Comparison of ENCODE assay signal across 10 cellular contexts in the genomic region with DNA sequence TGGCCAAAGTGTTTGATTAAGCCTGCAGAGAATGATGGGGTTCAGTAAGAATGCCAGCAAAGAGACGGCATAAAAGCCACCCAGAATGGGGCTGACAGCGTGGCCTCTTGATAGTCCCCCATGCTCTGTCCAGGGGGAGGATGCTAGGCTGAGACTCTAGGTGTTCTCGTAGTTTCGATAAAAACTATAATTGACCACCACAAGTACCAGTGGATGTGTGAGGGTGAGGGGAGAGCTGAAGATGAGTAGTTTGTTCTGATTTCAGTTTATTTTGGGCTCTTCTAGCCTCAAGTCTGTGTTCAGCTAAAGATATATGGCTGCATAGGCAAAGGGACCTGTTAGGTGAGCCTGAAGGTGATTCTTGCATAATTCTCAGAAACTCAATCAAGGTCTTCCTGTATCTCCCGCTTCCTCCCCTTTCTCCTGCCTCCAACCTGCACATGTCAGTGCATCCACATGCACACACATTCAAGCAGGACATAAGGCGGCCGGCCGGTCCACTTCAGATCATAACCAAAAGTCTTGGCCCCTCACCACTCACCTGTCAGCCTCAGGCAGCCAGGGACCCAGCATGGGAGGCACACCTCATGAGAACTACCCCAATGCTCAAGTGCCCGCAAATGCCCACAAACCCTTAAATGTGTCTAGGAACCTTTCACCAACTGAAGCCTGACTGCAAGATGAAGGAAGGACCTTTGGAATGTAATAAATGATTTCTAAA. TPM values are rescaled to one million over a fixed set of nuclear protein-coding genes. Genes with fewer than 3 reads are reported as not detected.
DNase-seq lines count a peak whose midpoint lies in the region; ATAC-seq, FAIRE-seq and TF ChIP-seq lines count a peak whose summit lies in the region.
"Had no signal": no experiment of that assay in that cellular context is flagged by ENCODE, and none has a peak within 500 bp of the region (broad histone marks: within the 10 kb centered on the region; RNA-seq: fewer than 3 reads in every experiment).

No MANE protein-coding gene starts in this region.

- no peaks in the 10 kb centered on the region for H3K79me2 ChIP-seq in H1 (ENCODE audit: control insufficient read depth in 1 of 2, insufficient read depth in 2 of 2, low read length in 2 of 2)

- peak; percentile 16 for ATAC-seq in CD4-positive, alpha-beta T cell (ENCODE audit: poor library complexity)

- H2BK12ac ChIP-seq in H1 (ENCODE audit: low read depth, low read length), result no peak overlapping the region

- no peak for TF ChIP-seq CTCF in CD4-positive, alpha-beta T cell (IDR thresholded peaks at IDR 0.05)
- TF ChIP-seq CTCF in HL-60 (IDR thresholded peaks at IDR 0.05; ENCODE audit: insufficient read depth, low read length) (no peak), H1 (IDR thresholded peaks at IDR 0.05; ENCODE audit: control extremely low read depth in 1 of 3, insufficient read depth in 1 of 3, low read depth in 1 of 3, low read length in 3 of 3) (no peak)

- no peak overlapping the region for H3K23ac ChIP-seq in H1 (ENCODE audit: insufficient read length)

- H4K8ac ChIP-seq in H1 (ENCODE audit: extremely low read depth, insufficient read depth, low read length), result no peak overlapping the region

- H3K79me1 ChIP-seq in H1 (ENCODE audit: low read depth, low read length), result no peaks in the 10 kb centered on the region

- no peak for TF ChIP-seq RAD21 in H1 (IDR thresholded peaks at IDR 0.05 in 1 of 2, conservative IDR thresholded peaks at IDR 0.05 in 1 of 2; ENCODE audit: low read depth in 2 of 2, low read length in 2 of 2)

- H3K14ac ChIP-seq in H1 (ENCODE audit: insufficient read length), result no peak overlapping the region

- peaks cover 5% of the 10 kb centered on the region for H3K27me3 Mint-ChIP-seq in CD4-positive, alpha-beta T cell

- no peak for TF ChIP-seq POLR2A in H1 (IDR thresholded peaks at IDR 0.05; ENCODE audit: control extremely low read depth in 1 of 2, low read depth in 2 of 2, low read length in 2 of 2)

- intact Hi-C loops in CD4-positive, alpha-beta T cell (cut with DNase I, micrococcal nuclease), result loop anchor here (1.0 to 10.0 kb wide), 4 partner anchors 8 to 250 kb away; no protein-coding TSS in a partner anchor

- peak overlapping the region; percentile 90 for H3K27ac Mint-ChIP-seq in CD4-positive, alpha-beta T cell

- H2BK5ac ChIP-seq in H1 (ENCODE audit: low read depth, low read length), result no peak overlapping the region

- H3K18ac ChIP-seq in H1 (ENCODE audit: extremely low read depth, low read length), result no peak overlapping the region

- no peaks in the 10 kb centered on the region for H3K36me3 ChIP-seq in H1 (ENCODE audit: control insufficient read depth in 2 of 4, insufficient read depth in 4 of 4, low read length in 3 of 4)

- no peak overlapping the region for H2AK5ac ChIP-seq in H1 (ENCODE audit: low read depth, low read length)

- no peak overlapping the region for H3K56ac ChIP-seq in H1 (replicated peaks; ENCODE audit: insufficient read length, low read depth, low read length)

- peak overlapping the region; percentile 63 for H3K27ac ChIP-seq in CD4-positive, alpha-beta T cell (ENCODE audit: low read depth, low read length)
- H3K27ac ChIP-seq in HL-60 (replicated peaks), result peak overlapping the region; percentile 31
- no peak overlapping the region for H3K27ac ChIP-seq in H1 (ENCODE audit: low read depth, low read length)

- no peak overlapping the region for H3K4ac ChIP-seq in H1 (replicated peaks; ENCODE audit: insufficient read length, low read depth, low read length)

- peak in 1 of 10 experiments; percentile 25 for DNase-seq in CD4-positive, alpha-beta T cell
- DNase-seq in GM19239 (ENCODE audit: insufficient read length, low spot score) (no peak), HL-60 (ENCODE audit: low read depth in 1 of 2, low spot score in 1 of 2) (peak in 1 of 2 experiments; percentile 8), H1 (ENCODE audit: low read depth in 1 of 2, low spot score in 2 of 2) (no peak), G401 (ENCODE audit: low spot score) (no peak), DMS79 treated with DMSO at 0.1 percent for 48 hours (lab: John Stamatoyannopoulos, UW) (no peak), GM03348 (ENCODE audit: low spot score) (no peak), NCI-H2029 treated with DMSO at 0.1 percent for 48 hours (lab: John Stamatoyannopoulos, UW) (no peak)
- DNase-seq: left colon had no signal

- in situ Hi-C loops in G401 (cut with HindIII; ENCODE audit: low sequenced_read_pairs), result no loop called here

- H3K9me3 Mint-ChIP-seq in CD4-positive, alpha-beta T cell, result no peaks in the 10 kb centered on the region

- no peak overlapping the region for H3K4me3 ChIP-seq in HL-60 (replicated peaks; ENCODE audit: insufficient read depth, low read length)
- no peak overlapping the region for H3K4me3 ChIP-seq in H1 (ENCODE audit: extremely low read depth in 1 of 4, insufficient read depth in 2 of 4, low read depth in 3 of 4, low read length in 4 of 4)

- H2BK120ac ChIP-seq in H1 (replicated peaks; ENCODE audit: low read depth, low read length), result no peak overlapping the region

- no peaks in the 10 kb centered on the region for H4K20me1 ChIP-seq in H1 (replicated peaks in 1 of 2; ENCODE audit: control insufficient read depth in 1 of 2, insufficient read depth in 2 of 2, low read length in 2 of 2)

- no peak overlapping the region for H4K91ac ChIP-seq in H1 (replicated peaks; ENCODE audit: insufficient read length, low read length)

- peak overlapping the region; percentile 80 for H3K4me3 Mint-ChIP-seq in CD4-positive, alpha-beta T cell

- H4K5ac ChIP-seq in H1 (ENCODE audit: insufficient read length, low read depth, low read length), result no peak overlapping the region

- POLR2A ChIA-PET in CD4-positive, alpha-beta T cell (lab: Charles Lee), result interaction anchor here (0.9 to 7.0 kb wide), 14 partner anchors 8 to 671 kb away, joined by 3 to 74 read pairs (median 7); a partner anchor contains a TSS
- POLR2A ChIA-PET in H1 (lab: Charles Lee; ENCODE audit: partially characterized antibody), result no interaction called here

- H3K9me3 ChIP-seq in CD4-positive, alpha-beta T cell (ENCODE audit: control insufficient read depth, low read length), result no peaks in the 10 kb centered on the region
- no peaks in the 10 kb centered on the region for H3K9me3 ChIP-seq in H1 (ENCODE audit: insufficient read depth in 2 of 2, low read depth in 1 of 2, low read length in 1 of 2)

- no peaks in the 10 kb centered on the region for H3K23me2 ChIP-seq in H1 (ENCODE audit: low read depth, low read length)

- H2BK20ac ChIP-seq in H1 (ENCODE audit: low read length), result no peak overlapping the region

- no peaks in the 10 kb centered on the region for H3K27me3 ChIP-seq in CD4-positive, alpha-beta T cell (ENCODE audit: control insufficient read depth, insufficient read depth, low read length)
- H3K27me3 ChIP-seq in HL-60 (ENCODE audit: insufficient read depth, poor library complexity, severe bottlenecking) (no peaks in the 10 kb centered on the region), H1 (replicated peaks in 1 of 4; ENCODE audit: control insufficient read depth in 3 of 4, extremely low read depth in 1 of 4, insufficient read depth in 3 of 4, low read length in 3 of 4) (peaks cover 0 to 2% (median 0%) of the 10 kb centered on the region in 4 experiments; a peak in 1 of 7 replicates)

- peaks cover 0 to 6% (median 5%) of the 10 kb centered on the region in 4 experiments; a peak in 5 of 7 replicates for H3K4me1 ChIP-seq in H1 (replicated peaks in 1 of 4; ENCODE audit: control insufficient read depth in 3 of 4, insufficient read depth in 4 of 4, low read length in 3 of 4)

- H3K9ac ChIP-seq in H1 (replicated peaks in 1 of 4; ENCODE audit: extremely low read depth in 1 of 4, low read depth in 3 of 4, low read length in 3 of 4), result no peak overlapping the region

- H2AFZ ChIP-seq in H1 (ENCODE audit: low read length), result no peak overlapping the region

- no peak for TF ChIP-seq EP300 in H1 (IDR thresholded peaks at IDR 0.05; ENCODE audit: borderline replicate concordance in 1 of 2, low read depth in 2 of 2, low read length in 2 of 2)

- peaks cover 99% of the 10 kb centered on the region for H3K4me1 Mint-ChIP-seq in CD4-positive, alpha-beta T cell (ENCODE audit: low read depth)

- no peak overlapping the region for H3K4me2 ChIP-seq in H1 (ENCODE audit: insufficient read depth in 1 of 2, low read depth in 2 of 2, low read length in 2 of 2)

- peak; percentile 93 for FAIRE-seq in GM19239 (lab: Jason Lieb, UNC)
- no peak for FAIRE-seq in H1 (lab: Jason Lieb, UNC)

- whole genome bisulfite sequencing in H1 (ENCODE audit: extremely low coverage in 1 of 2, insufficient coverage in 1 of 2, insufficient read length in 1 of 2, insufficient replicate concordance in 2 of 2, low coverage in 1 of 2, low lambda C conversion rate in 2 of 2, missing lambda C conversion rate in 1 of 2), 2 experiments, result 87% methylated on average over 9 of the region's 9 CpGs; no CpG with 5 or more reads in 1 of the 2 experiments

- CTCF ChIA-PET in CD4-positive, alpha-beta T cell (lab: Charles Lee), result interaction anchor here (1.2 kb wide), 1 partner anchor 52 kb away, joined by 3 read pairs; no protein-coding TSS in a partner anchor
- CTCF ChIA-PET in H1 (lab: Charles Lee; ENCODE audit: partially characterized antibody), result interaction anchor here (0.7 kb wide), 2 partner anchors 43 to 106 kb away, joined by 3 read pairs; no protein-coding TSS in a partner anchor

- H3K36me3 Mint-ChIP-seq in CD4-positive, alpha-beta T cell (ENCODE audit: low read depth), result peaks cover 19% of the 10 kb centered on the region

- peak overlapping the region; percentile 41; the same call in 1 of the 2 replicates for H2BK15ac ChIP-seq in H1 (ENCODE audit: low read length)

TF ChIP-seq in H1, 55 proteins besides CTCF, POLR2A, EP300 and RAD21:
- TF ChIP-seq POU5F1 (IDR thresholded peaks at IDR 0.05; ENCODE audit: low read depth, low read length), result no peak
- TF ChIP-seq CBX8 (IDR thresholded peaks at IDR 0.05; ENCODE audit: borderline replicate concordance, low read depth, low read length), result no peak

RNA-seq across cellular contexts. Expression of a gene that starts 31.2 kb away (rescaled TPM):
- 10 to 100 TPM; 56.6 to 60.4 TPM for total RNA-seq in CD4-positive, alpha-beta T cell
- 0.22 and 0.29 TPM in 2 replicates for total RNA-seq in H1 (2021; fragmentation: NEBNext Ultra II Directional; extraction: Animal tissue kit (Norgen Biotek cat#: 25700))
- 0.18 and 0.30 TPM in 2 replicates for polyA plus RNA-seq in H1 (2011; rRNA removed)
- 0.21 TPM for polyA plus RNA-seq in H1 (2011; cell fraction: cytosol; rRNA removed)
- polyA plus RNA-seq in H1 (2011; cell fraction: nucleus; rRNA removed), result 0.14 TPM
- polyA plus RNA-seq in H1 (2012, experiment 1 of 2), result 0.15 to 0.58 TPM (median 0.43 TPM) in 3 of 4 replicates, not detected in the other
- 0.04 TPM for polyA plus RNA-seq in H1 (2012, experiment 2 of 2)
- 0.18 TPM for polyA plus RNA-seq in H1 (2013, experiment 1 of 2)
- 0.24 TPM for polyA plus RNA-seq in H1 (2013, experiment 2 of 2)
- 0.38 and 1.5 TPM in 2 replicates for polyA minus RNA-seq in H1 (2011; rRNA and poly(A)+ RNA removed)
- not detected for polyA minus RNA-seq in H1 (2011; cell fraction: cytosol; rRNA and poly(A)+ RNA removed)
- 0.50 TPM for polyA minus RNA-seq in H1 (2011; cell fraction: nucleus; rRNA and poly(A)+ RNA removed)
- 0.03 TPM in 1 of 2 replicates, not detected in the other for total RNA-seq in G401 (2014; rRNA removed; shearing (Covaris generic))
- total RNA-seq: NCI-H460 had no signal

Comparison
In these comparisons a context has a peak if more than half of its experiments do, and no peak if none do; other contexts are left out.
1. RNA of a gene that starts 31.2 kb away (total RNA-seq): 56.6 to 60.4 TPM in CD4-positive, alpha-beta T cell; 0.22 to 0.29 TPM in H1 and 0.03 TPM in G401; every median in the first group is over 10 times any median in the second.